ENCODE assay signal across 3 cellular contexts in genomic region chr2:181430406-181431199, GRCh38.
TF ChIP-seq lines count a peak whose summit lies in the region.

No MANE protein-coding gene starts in this region.

TF ChIP-seq in liver, 16 proteins besides CTCF, POLR2A, EP300 and RAD21:
- TF ChIP-seq TAF1 (conservative IDR thresholded peaks at IDR 0.05) (no peak), HNF4A (conservative IDR thresholded peaks at IDR 0.05) (no peak), RXRA (IDR thresholded peaks at IDR 0.05) (no peak), SP1 (IDR thresholded peaks at IDR 0.05) (no peak), MAX (IDR thresholded peaks at IDR 0.05) (no peak), YY1 (IDR thresholded peaks at IDR 0.05) (no peak), ZBTB33 (IDR thresholded peaks at IDR 0.05) (no peak), JUND (IDR thresholded peaks at IDR 0.05) (no peak), FOXA1 (IDR thresholded peaks at IDR 0.05) (no peak), ATF3 (IDR thresholded peaks at IDR 0.05) (no peak), NR2F2 (IDR thresholded peaks at IDR 0.05) (no peak), GABPA (IDR thresholded peaks at IDR 0.05 in 1 of 2, conservative IDR thresholded peaks at IDR 0.05 in 1 of 2) (no peak), FOXA2 (IDR thresholded peaks at IDR 0.05) (no peak), HNF4G (IDR thresholded peaks at IDR 0.05) (no peak), EGR1 (IDR thresholded peaks at IDR 0.05; ENCODE audit: low read depth in 2 of 2) (no peak), REST (IDR thresholded peaks at IDR 0.05) (no peak)

TF ChIP-seq in HepG2, 621 proteins besides CTCF, POLR2A, EP300 and RAD21:
- TF ChIP-seq ZNF543 (CRISPR knock-in tag; IDR thresholded peaks at IDR 0.05) (no peak), KDM5A (IDR thresholded peaks at IDR 0.05; ENCODE audit: borderline replicate concordance, low read length) (no peak), ZNF260 (CRISPR knock-in tag; IDR thresholded peaks at IDR 0.05; ENCODE audit: borderline replicate concordance, low read depth) (no peak), PLSCR1 (CRISPR knock-in tag; IDR thresholded peaks at IDR 0.05; ENCODE audit: borderline replicate concordance) (no peak), SNAPC2 (CRISPR knock-in tag; IDR thresholded peaks at IDR 0.05) (no peak), RAD51 (IDR thresholded peaks at IDR 0.05; ENCODE audit: borderline replicate concordance) (no peak), ZNF547 (CRISPR knock-in tag; IDR thresholded peaks at IDR 0.05) (no peak), ZNF441 (CRISPR knock-in tag; IDR thresholded peaks at IDR 0.05; ENCODE audit: borderline replicate concordance) (no peak), ZBTB46 (CRISPR knock-in tag; IDR thresholded peaks at IDR 0.05; ENCODE audit: borderline replicate concordance) (no peak), FOXA1 (IDR thresholded peaks at IDR 0.05) (no peak), FOXA1 (CRISPR knock-in tag; IDR thresholded peaks at IDR 0.05) (no peak), AKAP8 (CRISPR knock-in tag; IDR thresholded peaks at IDR 0.05) (no peak), ZNF512B (CRISPR knock-in tag; IDR thresholded peaks at IDR 0.05; ENCODE audit: borderline replicate concordance) (no peak), SIX4 (CRISPR knock-in tag; IDR thresholded peaks at IDR 0.05) (no peak), GABPB1 (CRISPR knock-in tag; IDR thresholded peaks at IDR 0.05) (no peak), SYNCRIP (IDR thresholded peaks at IDR 0.05; ENCODE audit: insufficient read depth, low read depth, low read length) (no peak), ZNF224 (CRISPR knock-in tag; IDR thresholded peaks at IDR 0.05) (no peak), ZBTB37 (CRISPR knock-in tag; IDR thresholded peaks at IDR 0.05) (no peak), MEIS1 (CRISPR knock-in tag; IDR thresholded peaks at IDR 0.05; ENCODE audit: borderline replicate concordance) (no peak)

TF ChIP-seq in endothelial cell of umbilical vein, 7 proteins besides CTCF, POLR2A, EP300 and RAD21:
- no peak for TF ChIP-seq MAX (IDR thresholded peaks at IDR 0.05; ENCODE audit: insufficient read depth, insufficient read length)
- no peak for TF ChIP-seq MYC (IDR thresholded peaks at IDR 0.05; ENCODE audit: low read depth, low read length)
- no peak for TF ChIP-seq POLR2AphosphoS5 (IDR thresholded peaks at IDR 0.05; ENCODE audit: insufficient read depth, low read depth, low read length)
- TF ChIP-seq EZH2 (IDR thresholded peaks at IDR 0.05; ENCODE audit: borderline replicate concordance, low read depth, low read length, severe bottlenecking), result no peak
